In the genomic region with DNA sequence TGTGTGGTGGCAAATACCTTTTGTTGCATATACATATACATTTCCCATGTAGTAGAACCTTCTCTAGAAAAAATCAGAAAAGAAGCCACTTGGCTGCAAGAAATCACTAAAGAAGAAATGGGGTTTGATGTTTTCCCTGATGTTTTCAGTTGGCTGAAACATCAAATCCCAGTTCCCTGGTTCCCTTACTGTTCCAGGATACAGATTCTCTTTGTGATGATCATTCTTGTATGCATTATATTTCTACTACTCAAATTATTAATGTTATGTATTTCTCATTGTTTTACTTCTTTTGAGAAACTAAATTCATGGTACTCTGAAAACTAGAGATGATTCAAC, we compare ENCODE assay signal across 8 cellular contexts. TPM values are rescaled to one million over a fixed set of nuclear protein-coding genes. Genes with fewer than 3 reads are reported as not detected.
DNase-seq lines count a peak whose midpoint lies in the region; ATAC-seq and TF ChIP-seq lines count a peak whose summit lies in the region.

No MANE protein-coding gene starts in this region.

- H3K36me3 ChIP-seq in breast epithelium = no peaks in the 10 kb centered on the region
- H3K36me3 ChIP-seq in ascending aorta = no peaks in the 10 kb centered on the region
- H3K36me3 ChIP-seq in lower lobe of right lung = no peaks in the 10 kb centered on the region
- no peaks in the 10 kb centered on the region for H3K36me3 ChIP-seq in transverse colon

- H3K27me3 Mint-ChIP-seq in MCF 10A (ENCODE audit: insufficient read depth, unreplicated experiment) = no peaks in the 10 kb centered on the region

- peaks cover 4 to 11% of the 10 kb centered on the region in 2 donors for H3K9me3 ChIP-seq in breast epithelium
- H3K9me3 ChIP-seq in ascending aorta = peaks cover 0 to 12% of the 10 kb centered on the region in 2 donors
- peaks cover 4% of the 10 kb centered on the region for H3K9me3 ChIP-seq in lower lobe of right lung
- H3K9me3 ChIP-seq in transverse colon = peaks cover 3 to 4% of the 10 kb centered on the region in 2 donors

- H3K27ac Mint-ChIP-seq in MCF 10A (ENCODE audit: low read depth, unreplicated experiment) = no peak overlapping the region

- H3K27ac ChIP-seq in breast epithelium = peak overlapping the region; percentile 96 to 99
- H3K27ac ChIP-seq in ascending aorta = peak overlapping the region; percentile 92 to 94
- peak overlapping the region; percentile 99 for H3K27ac ChIP-seq in lower lobe of right lung
- H3K27ac ChIP-seq in transverse colon = peak overlapping the region; percentile 89 to 96 (median 90)

- no peak for DNase-seq in breast epithelium (ENCODE audit: low spot score in 2 of 2)
- DNase-seq in MCF 10A (ENCODE audit: unreplicated experiment) = no peak
- DNase-seq in ascending aorta (ENCODE audit: low spot score in 2 of 2) = no peak
- no peak for DNase-seq in lower lobe of right lung
- no peak for DNase-seq in transverse colon
- DNase-seq in DMS 273 treated with DMSO at 0.1 percent for 48 hours (lab: John Stamatoyannopoulos, UW) = no peak

- no peaks in the 10 kb centered on the region for H3K9me3 Mint-ChIP-seq in MCF 10A (ENCODE audit: unreplicated experiment)

- H3K4me1 Mint-ChIP-seq in MCF 10A (ENCODE audit: insufficient read depth, unreplicated experiment) = peaks cover 10% of the 10 kb centered on the region

- CTCF ChIA-PET in MCF 10A (lab: Yijun Ruan, JAX) = no interaction called here

- no peaks in the 10 kb centered on the region for H3K27me3 ChIP-seq in breast epithelium
- H3K27me3 ChIP-seq in ascending aorta = no peaks in the 10 kb centered on the region
- no peaks in the 10 kb centered on the region for H3K27me3 ChIP-seq in lower lobe of right lung (ENCODE audit: low read depth)
- no peaks in the 10 kb centered on the region for H3K27me3 ChIP-seq in transverse colon

- no peak overlapping the region for H3K4me3 Mint-ChIP-seq in MCF 10A (ENCODE audit: unreplicated experiment)

- in situ Hi-C loops in transverse colon (cut with MboI; ENCODE audit: low pct_ligation_motif_present in 1 of 4, low pct_unique_long_range_greater_than_20kb in 1 of 4, low sequenced_read_pairs in 3 of 4) = no loop called here

- no peak for TF ChIP-seq EP300 in transverse colon (IDR thresholded peaks at IDR 0.05; ENCODE audit: low read depth)

- H3K4me1 ChIP-seq in breast epithelium = no peaks in the 10 kb centered on the region
- H3K4me1 ChIP-seq in ascending aorta = peaks cover 0 to 3% of the 10 kb centered on the region in 2 donors
- H3K4me1 ChIP-seq in lower lobe of right lung = no peaks in the 10 kb centered on the region
- peaks cover 0 to 24% (median 14%) of the 10 kb centered on the region in 4 donors for H3K4me1 ChIP-seq in transverse colon

- peaks cover 4% of the 10 kb centered on the region for H3K36me3 Mint-ChIP-seq in MCF 10A (ENCODE audit: insufficient read depth, unreplicated experiment)

- H3K4me3 ChIP-seq in breast epithelium (peak overlapping the region; percentile 42 to 75 (median 64)), ascending aorta (peak overlapping the region; percentile 61 to 66), lower lobe of right lung (peak overlapping the region; percentile 60), transverse colon (peak overlapping the region in 3 of 4 donors; percentile 36 to 50 (median 46))

- BruUV-seq in MCF 10A (replicated peaks; lab: Mats Ljungman, UMichigan) = no TSS peak

- POLR2A ChIA-PET in MCF 10A (lab: Yijun Ruan, JAX) = interaction anchor here (0.8 to 3.5 kb wide), 10 partner anchors 11 to 1053 kb away, joined by 3 to 24 read pairs (median 8); no protein-coding TSS in a partner anchor

- intact Hi-C loops in breast epithelium (cut with DNase I; ENCODE audit: low total_unique reads) = no loop called here
- intact Hi-C loops in MCF 10A (cut with micrococcal nuclease) = no loop called here
- intact Hi-C loops in ascending aorta (cut with DNase I) = no loop called here
- intact Hi-C loops in lower lobe of right lung (cut with DNase I) = no loop called here
- intact Hi-C loops in transverse colon (cut with DNase I; ENCODE audit: low total_unique reads) = no loop called here

- TF ChIP-seq CTCF in breast epithelium (IDR thresholded peaks at IDR 0.05) (no peak), MCF 10A (IDR thresholded peaks at IDR 0.05; ENCODE audit: unreplicated experiment) (no peak), ascending aorta (IDR thresholded peaks at IDR 0.05) (no peak), lower lobe of right lung (IDR thresholded peaks at IDR 0.05) (no peak), transverse colon (IDR thresholded peaks at IDR 0.05) (no peak)

- ATAC-seq in lower lobe of right lung (no peak), GM18505 (IDR thresholded peaks at IDR 0.05; ENCODE audit: unreplicated experiment) (no peak), HG03039 (IDR thresholded peaks at IDR 0.05; ENCODE audit: unreplicated experiment) (no peak)

- TF ChIP-seq POLR2A in breast epithelium (IDR thresholded peaks at IDR 0.05) (no peak), transverse colon (IDR thresholded peaks at IDR 0.05) (no peak), GM18505 (IDR thresholded peaks at IDR 0.05; ENCODE audit: borderline replicate concordance, extremely low read depth, insufficient read depth, insufficient read length) (no peak)

RNA-seq across cellular contexts. Expression of a gene that starts 7.6 kb away (rescaled TPM):
- total RNA-seq in breast epithelium (under 1 TPM; under 0.01 TPM), MCF 10A (2022) (1,539 and 1,606 TPM in 2 replicates), ascending aorta (under 0.01 TPM), lower lobe of right lung (6,803 TPM), transverse colon (under 1 TPM in 3 of 4 donors, not detected in 1; under 0.01 TPM)

RNA-seq across cellular contexts. Expression of a gene that starts 18.3 kb away (rescaled TPM):
- 10 to 100 TPM; 15.5 to 43.9 (median 24.7) TPM for total RNA-seq in breast epithelium
- 8.8 and 9.6 TPM in 2 replicates for total RNA-seq in MCF 10A (2022)
- 27.0 TPM for total RNA-seq in ascending aorta
- total RNA-seq in lower lobe of right lung = 21.0 TPM
- total RNA-seq in transverse colon = 100 to 1,000 TPM in 1 of 4 donors, 10 to 100 TPM in 3; 13.0 to 149 (median 23.7) TPM

Comparison
In these comparisons a context has a peak if more than half of its experiments do, and no peak if none do; other contexts are left out.
1. RNA of a gene that starts 7.6 kb away (total RNA-seq): 6,803 TPM in lower lobe of right lung (single experiment) and 1,539 to 1,606 TPM in MCF 10A; under 0.01 TPM in breast epithelium, under 0.01 TPM in ascending aorta (single experiment) and under 0.01 TPM in transverse colon; every median in the first group is over 1,000 times any median in the second.
2. Peak in every context shown above with its lines, with median percentiles within 50 percentile points of each other: H3K27ac ChIP-seq and H3K4me3 ChIP-seq.